14 cellular contexts compared by ENCODE assay signal in genomic region chr11:117022526-117022925, GRCh38.
A peak's percentile ranks its signal among the peaks of the same experiment; 100 is the strongest.
DNase-seq lines count a peak whose midpoint lies in the region; ATAC-seq and TF ChIP-seq lines count a peak whose summit lies in the region.
"Had no signal": no experiment of that assay in that cellular context is flagged by ENCODE, and none has a peak within 500 bp of the region (broad histone marks: within the 10 kb centered on the region; RNA-seq: fewer than 3 reads in every experiment).

No MANE protein-coding gene starts in this region.

- no peak for DNase-seq in activated naive CD4-positive, alpha-beta T cell (lab: John Stamatoyannopoulos, UW)
- no peak for DNase-seq in central memory CD8-positive, alpha-beta T cell (ENCODE audit: low spot score in 2 of 2)
- peak in 1 of 2 donors; percentile 36 for DNase-seq in stimulated activated naive CD8-positive, alpha-beta T cell treated with anti-CD3 and anti-CD28 coated beads, Interleukin-15, amount 100 ng/mL, for 72 hours
- no peak for DNase-seq in A673 (ENCODE audit: low spot score)
- DNase-seq: cerebellar nuclear complex, HCEC 1CT, NCI-H1417, NCI-H510A treated with DMSO at 0.1 percent for 48 hours, SHP77 treated with DMSO at 0.1 percent for 48 hours had no signal

- H3K4me1 ChIP-seq in OCI-LY1 (ENCODE audit: insufficient read depth, low read length, severe bottlenecking) (peaks cover 70% of the 10 kb centered on the region), A673 (ENCODE audit: insufficient read depth, low read length, poor library complexity, severe bottlenecking) (peaks cover 80% of the 10 kb centered on the region)

- no peaks in the 10 kb centered on the region for H3K9me2 ChIP-seq in OCI-LY1 (ENCODE audit: low read depth, low read length)

- POLR2A ChIA-PET in A673 (lab: Charles Lee; ENCODE audit: low non-redundant PET), result no interaction called here

- H3K36me3 Mint-ChIP-seq in activated naive CD4-positive, alpha-beta T cell treated with anti-CD3 and anti-CD28 coated beads, Interleukin-2, amount 50 U/mL, for 24 hours, result no peaks in the 10 kb centered on the region
- H3K36me3 Mint-ChIP-seq in central memory CD8-positive, alpha-beta T cell (ENCODE audit: insufficient read depth), result peaks cover 12% of the 10 kb centered on the region

- CTCF ChIA-PET in A673 (lab: Charles Lee), result no interaction called here

- H3K27me3 Mint-ChIP-seq in activated naive CD4-positive, alpha-beta T cell treated with anti-CD3 and anti-CD28 coated beads, Interleukin-2, amount 50 U/mL, for 24 hours, result no peaks in the 10 kb centered on the region
- H3K27me3 Mint-ChIP-seq in central memory CD8-positive, alpha-beta T cell, result no peaks in the 10 kb centered on the region
- no peaks in the 10 kb centered on the region for H3K27me3 Mint-ChIP-seq in stimulated activated naive CD8-positive, alpha-beta T cell treated with anti-CD3 and anti-CD28 coated beads, Interleukin-15, amount 100 ng/mL, for 72 hours

- H3K4me2 ChIP-seq in OCI-LY1 (ENCODE audit: low read length), result no peak overlapping the region

- peak; percentile 84 for ATAC-seq in central memory CD8-positive, alpha-beta T cell (replicated peaks; ENCODE audit: extremely low read depth, poor library complexity, severe bottlenecking)
- peak; percentile 76 for ATAC-seq in stimulated activated naive CD8-positive, alpha-beta T cell treated with anti-CD3 and anti-CD28 coated beads, Interleukin-15, amount 100 ng/mL, for 72 hours
- ATAC-seq in HG02884 (IDR thresholded peaks at IDR 0.05; ENCODE audit: unreplicated experiment) (no peak), HG03196 (IDR thresholded peaks at IDR 0.05; ENCODE audit: unreplicated experiment) (no peak)

- H2AFZ ChIP-seq in OCI-LY1 (ENCODE audit: low read length), result no peak overlapping the region
- H2AFZ ChIP-seq: parathyroid adenoma had no signal

- peak overlapping the region; percentile 20 for H3K27ac ChIP-seq in OCI-LY1 (ENCODE audit: low read depth, low read length, poor library complexity, severe bottlenecking)
- H3K27ac ChIP-seq in A673 (ENCODE audit: low read depth, low read length, poor library complexity, severe bottlenecking), result no peak overlapping the region
- H3K27ac ChIP-seq: parathyroid adenoma had no signal

- H3K79me2 ChIP-seq in OCI-LY1 (ENCODE audit: insufficient read depth, low read length), result peaks cover 85% of the 10 kb centered on the region

- H3K27me3 ChIP-seq in OCI-LY1 (ENCODE audit: insufficient read depth, low read length) (no peaks in the 10 kb centered on the region), A673 (replicated peaks; ENCODE audit: insufficient read depth, low read depth, low read length, poor library complexity) (no peaks in the 10 kb centered on the region)

- no peaks in the 10 kb centered on the region for H3K9me3 ChIP-seq in OCI-LY1 (ENCODE audit: low read length)
- peaks cover 5% of the 10 kb centered on the region for H3K9me3 ChIP-seq in A673 (ENCODE audit: low read depth, low read length, poor library complexity, severe bottlenecking)

- peaks cover 85% of the 10 kb centered on the region for H3K4me1 Mint-ChIP-seq in activated naive CD4-positive, alpha-beta T cell treated with anti-CD3 and anti-CD28 coated beads, Interleukin-2, amount 50 U/mL, for 24 hours
- peaks cover 76% of the 10 kb centered on the region for H3K4me1 Mint-ChIP-seq in central memory CD8-positive, alpha-beta T cell
- H3K4me1 Mint-ChIP-seq in stimulated activated naive CD8-positive, alpha-beta T cell treated with anti-CD3 and anti-CD28 coated beads, Interleukin-15, amount 100 ng/mL, for 72 hours, result peaks cover 86% of the 10 kb centered on the region

- H3K9ac ChIP-seq in OCI-LY1 (ENCODE audit: low read length), result no peak overlapping the region
- H3K9ac ChIP-seq: parathyroid adenoma had no signal

- no peaks in the 10 kb centered on the region for H3K9me3 Mint-ChIP-seq in activated naive CD4-positive, alpha-beta T cell treated with anti-CD3 and anti-CD28 coated beads, Interleukin-2, amount 50 U/mL, for 24 hours
- no peaks in the 10 kb centered on the region for H3K9me3 Mint-ChIP-seq in central memory CD8-positive, alpha-beta T cell
- no peaks in the 10 kb centered on the region for H3K9me3 Mint-ChIP-seq in stimulated activated naive CD8-positive, alpha-beta T cell treated with anti-CD3 and anti-CD28 coated beads, Interleukin-15, amount 100 ng/mL, for 72 hours

- no peaks in the 10 kb centered on the region for H4K20me1 ChIP-seq in OCI-LY1 (ENCODE audit: insufficient read depth, low read length)

- H3K36me3 ChIP-seq in OCI-LY1 (ENCODE audit: insufficient read depth, low read length) (no peaks in the 10 kb centered on the region), A673 (ENCODE audit: insufficient read depth, low read length, poor library complexity, severe bottlenecking) (no peaks in the 10 kb centered on the region)

- intact Hi-C loops in A673 (cut with micrococcal nuclease; ENCODE audit: unreplicated experiment), result no loop called here

- no peak for TF ChIP-seq CTCF in OCI-LY1 (IDR thresholded peaks at IDR 0.05; ENCODE audit: low read length)
- TF ChIP-seq CTCF in A673 (conservative IDR thresholded peaks at IDR 0.05; ENCODE audit: low read depth, low read length), result no peak

- BruUV-seq in A673 (replicated peaks; lab: Mats Ljungman, UMichigan), result no TSS peak

- H3K4me3 ChIP-seq in OCI-LY1 (ENCODE audit: low read depth, low read length, poor library complexity, severe bottlenecking) (no peak overlapping the region), A673 (ENCODE audit: low read depth, low read length, poor library complexity, severe bottlenecking) (no peak overlapping the region)

- peak overlapping the region; percentile 27 for H3K4me3 Mint-ChIP-seq in activated naive CD4-positive, alpha-beta T cell treated with anti-CD3 and anti-CD28 coated beads, Interleukin-2, amount 50 U/mL, for 24 hours
- peak overlapping the region; percentile 23 for H3K4me3 Mint-ChIP-seq in central memory CD8-positive, alpha-beta T cell
- peak overlapping the region in 1 of 2 donors; percentile 64 for H3K4me3 Mint-ChIP-seq in stimulated activated naive CD8-positive, alpha-beta T cell treated with anti-CD3 and anti-CD28 coated beads, Interleukin-15, amount 100 ng/mL, for 72 hours

- H3K27ac Mint-ChIP-seq in activated naive CD4-positive, alpha-beta T cell treated with anti-CD3 and anti-CD28 coated beads, Interleukin-2, amount 50 U/mL, for 24 hours, result peak overlapping the region; percentile 1
- H3K27ac Mint-ChIP-seq in central memory CD8-positive, alpha-beta T cell (ENCODE audit: low read depth), result peak overlapping the region; percentile 38
- peak overlapping the region; percentile 56 to 66 for H3K27ac Mint-ChIP-seq in stimulated activated naive CD8-positive, alpha-beta T cell treated with anti-CD3 and anti-CD28 coated beads, Interleukin-15, amount 100 ng/mL, for 72 hours

- H3F3A ChIP-seq in OCI-LY1 (ENCODE audit: insufficient read depth, low read length), result no peaks in the 10 kb centered on the region; the same call in 1 of the 2 replicates

Comparison
In these comparisons a context has a peak if more than half of its experiments do, and no peak if none do; other contexts are left out.
1. H3K27ac Mint-ChIP-seq: peak in every context shown above with its lines; median percentile 61 in stimulated activated naive CD8-positive, alpha-beta T cell treated with anti-CD3 and anti-CD28 coated beads, Interleukin-15, amount 100 ng/mL, for 72 hours; 38 in central memory CD8-positive, alpha-beta T cell; 1 in activated naive CD4-positive, alpha-beta T cell treated with anti-CD3 and anti-CD28 coated beads, Interleukin-2, amount 50 U/mL, for 24 hours.
2. ATAC-seq: peak in central memory CD8-positive, alpha-beta T cell (single experiment) and stimulated activated naive CD8-positive, alpha-beta T cell treated with anti-CD3 and anti-CD28 coated beads, Interleukin-15, amount 100 ng/mL, for 72 hours (single experiment); none in HG02884 (single experiment) and HG03196 (single experiment).